In genomic region chr16:12063004-12063395, GRCh38 we compare ENCODE assay signal across 16 cellular contexts.
A peak's percentile ranks its signal among the peaks of the same experiment; 100 is the strongest.
DNase-seq lines count a peak whose midpoint lies in the region; ATAC-seq and TF ChIP-seq lines count a peak whose summit lies in the region.
"Had no signal": no experiment of that assay in that cellular context is flagged by ENCODE, and none has a peak within 500 bp of the region (broad histone marks: within the 10 kb centered on the region; RNA-seq: fewer than 3 reads in every experiment).

No MANE protein-coding gene starts in this region.

- H3K14ac ChIP-seq in mesenchymal stem cell (ENCODE audit: low read length in 2 of 2) = peak overlapping the region in 1 of 2 experiments; percentile 29

- H2AFZ ChIP-seq in mesenchymal stem cell (ENCODE audit: low read depth, low read length) = no peak overlapping the region

- TF ChIP-seq CTCF in GM13976 (IDR thresholded peaks at IDR 0.05; ENCODE audit: borderline replicate concordance, control extremely low read depth, extremely low read depth, insufficient read depth, missing control alignments) (no peak), ascending aorta (IDR thresholded peaks at IDR 0.05) (no peak)

- 100% methylated on average over 2 of the region's 2 CpGs for WGBS in mesenchymal stem cell

- peak overlapping the region in 1 of 2 experiments; percentile 18 for H3K4ac ChIP-seq in mesenchymal stem cell (ENCODE audit: low read depth in 1 of 2, low read length in 2 of 2)

- H3K4me3 ChIP-seq in ascending aorta (no peak overlapping the region), mesenchymal stem cell (ENCODE audit: insufficient read depth in 1 of 2, low read depth in 1 of 2, low read length in 2 of 2) (no peak overlapping the region), subcutaneous abdominal adipose tissue (ENCODE audit: low read depth in 1 of 5, low read length in 5 of 5) (no peak overlapping the region)
- H3K4me3 ChIP-seq: SJSA1 had no signal

- H4K8ac ChIP-seq in mesenchymal stem cell (ENCODE audit: low read length) = no peak overlapping the region

- no peak overlapping the region for H2AK5ac ChIP-seq in mesenchymal stem cell (ENCODE audit: low read length, severe bottlenecking)

- peaks cover 7 to 27% of the 10 kb centered on the region in 2 donors for H3K4me1 ChIP-seq in ascending aorta
- peaks cover 37% of the 10 kb centered on the region for H3K4me1 ChIP-seq in mesenchymal stem cell (ENCODE audit: control insufficient read depth, insufficient read depth, low read depth, low read length)
- peaks cover 5 to 42% (median 20%) of the 10 kb centered on the region in 5 donors for H3K4me1 ChIP-seq in subcutaneous abdominal adipose tissue (ENCODE audit: control insufficient read depth in 5 of 5, insufficient read depth in 5 of 5, low read length in 5 of 5)

- no peaks in the 10 kb centered on the region for H3K79me1 ChIP-seq in mesenchymal stem cell (replicated peaks; ENCODE audit: low read length, poor library complexity, severe bottlenecking)

- H3K9me3 ChIP-seq in ascending aorta (no peaks in the 10 kb centered on the region), mesenchymal stem cell (ENCODE audit: control insufficient read depth, low read length) (no peaks in the 10 kb centered on the region), subcutaneous abdominal adipose tissue (ENCODE audit: control insufficient read depth in 5 of 5, low read length in 5 of 5) (no peaks in the 10 kb centered on the region)
- H3K9me3 ChIP-seq: SJSA1 had no signal

- H3K4me2 ChIP-seq in mesenchymal stem cell (ENCODE audit: low read length, poor library complexity, severe bottlenecking) = no peak overlapping the region

- no peak overlapping the region for H2BK5ac ChIP-seq in mesenchymal stem cell (ENCODE audit: low read depth, low read length, poor library complexity, severe bottlenecking)

- H3K23ac ChIP-seq in mesenchymal stem cell (ENCODE audit: low read length in 2 of 2) = no peak overlapping the region

- intact Hi-C loops in ascending aorta (cut with DNase I) = loop anchor here (2.0 to 10.0 kb wide), 8 partner anchors 86 to 1326 kb away; partner anchors contain the start of genes GSPT1, RSL1D1, SNX29 and TXNDC11

- peak overlapping the region; percentile 89 to 94 for H3K27ac ChIP-seq in ascending aorta
- no peak overlapping the region for H3K27ac ChIP-seq in mesenchymal stem cell (ENCODE audit: low read length, poor library complexity, severe bottlenecking)
- H3K27ac ChIP-seq in subcutaneous abdominal adipose tissue (ENCODE audit: low read depth, low read length) = peak overlapping the region; percentile 78
- H3K27ac ChIP-seq: SJSA1 had no signal

- peak overlapping the region; percentile 23 to 70 for H3K18ac ChIP-seq in mesenchymal stem cell (ENCODE audit: low read depth in 1 of 2, low read length in 2 of 2)

- no peak for ATAC-seq in HG02763 (IDR thresholded peaks at IDR 0.05; ENCODE audit: unreplicated experiment)
- ATAC-seq: activated CD8-positive, alpha-beta T cell treated with anti-CD3 and anti-CD28 coated beads, Interleukin-2, amount 10 ng/mL, durations not matched to agents 7 days and 5 days had no signal

- H3K36me3 ChIP-seq in ascending aorta (no peaks in the 10 kb centered on the region), mesenchymal stem cell (ENCODE audit: control insufficient read depth in 1 of 2, insufficient read depth in 2 of 2, low read depth in 1 of 2, low read length in 2 of 2) (peaks cover 15 to 32% of the 10 kb centered on the region in 2 experiments), subcutaneous abdominal adipose tissue (ENCODE audit: control insufficient read depth in 5 of 5, insufficient read depth in 5 of 5, low read length in 5 of 5) (peaks cover 0 to 22% (median 8%) of the 10 kb centered on the region in 5 donors)
- H3K36me3 ChIP-seq: brain microvascular endothelial cell, SJSA1 had no signal

- no peak overlapping the region for H2BK12ac ChIP-seq in mesenchymal stem cell (ENCODE audit: low read length in 2 of 2)

- in situ Hi-C loops in GM13976 (cut with MboI; ENCODE audit: low sequenced_read_pairs, unreplicated experiment) = loop anchor here (10.0 kb wide), 1 partner anchor 108 kb away; no protein-coding TSS in a partner anchor

- no peaks in the 10 kb centered on the region for H3K27me3 ChIP-seq in ascending aorta
- no peaks in the 10 kb centered on the region for H3K27me3 ChIP-seq in mesenchymal stem cell (ENCODE audit: control insufficient read depth in 1 of 2, insufficient read depth in 1 of 2, low read length in 2 of 2)
- H3K27me3 ChIP-seq in subcutaneous abdominal adipose tissue (ENCODE audit: control insufficient read depth in 5 of 5, insufficient read depth in 4 of 5, low read length in 5 of 5) = no peaks in the 10 kb centered on the region
- H3K27me3 ChIP-seq: brain microvascular endothelial cell, SJSA1 had no signal

- no peak overlapping the region for H2BK120ac ChIP-seq in mesenchymal stem cell (ENCODE audit: low read depth, low read length)

- H2BK15ac ChIP-seq in mesenchymal stem cell (ENCODE audit: low read depth, poor library complexity, severe bottlenecking) = no peak overlapping the region

- H4K91ac ChIP-seq in mesenchymal stem cell (ENCODE audit: low read length) = no peak overlapping the region

- DNase-seq in GM13976 (ENCODE audit: low spot score) (peak; percentile 4), ascending aorta (ENCODE audit: low spot score in 2 of 2) (no peak), mesenchymal stem cell (no peak), DMS 273 (lab: John Stamatoyannopoulos, UW; ENCODE audit: unreplicated experiment) (no peak), NCI-H2227 treated with DMSO at 0.1 percent for 48 hours (lab: John Stamatoyannopoulos, UW) (no peak), HPDE6-E6E7 (ENCODE audit: extremely low spot score) (no peak)
- DNase-seq: activated CD8-positive, alpha-beta T cell treated with anti-CD3 and anti-CD28 coated beads, Interleukin-2, amount 10 ng/mL, durations not matched to agents 7 days and 5 days; effector CD8-positive, alpha-beta T cell; immature natural killer cell; NCI-H1092; stimulated activated CD4-positive, alpha-beta T cell treated with anti-CD3 and anti-CD28 coated beads, Interleukin-1b, Interleukin-23, amount 100 ng/mL, for 48 hours; stimulated activated CD8-positive, alpha-beta memory T cell treated with anti-CD3 and anti-CD28 coated beads, Interleukin-4, amount 100 ng/mL, for 48 hours had no signal

- H3K9ac ChIP-seq in mesenchymal stem cell (ENCODE audit: low read length) = peak overlapping the region; percentile 73
- no peak overlapping the region for H3K9ac ChIP-seq in subcutaneous abdominal adipose tissue (ENCODE audit: low read length in 5 of 5)
